Comparison of ENCODE assay signal across 27 cellular contexts in the genomic region with DNA sequence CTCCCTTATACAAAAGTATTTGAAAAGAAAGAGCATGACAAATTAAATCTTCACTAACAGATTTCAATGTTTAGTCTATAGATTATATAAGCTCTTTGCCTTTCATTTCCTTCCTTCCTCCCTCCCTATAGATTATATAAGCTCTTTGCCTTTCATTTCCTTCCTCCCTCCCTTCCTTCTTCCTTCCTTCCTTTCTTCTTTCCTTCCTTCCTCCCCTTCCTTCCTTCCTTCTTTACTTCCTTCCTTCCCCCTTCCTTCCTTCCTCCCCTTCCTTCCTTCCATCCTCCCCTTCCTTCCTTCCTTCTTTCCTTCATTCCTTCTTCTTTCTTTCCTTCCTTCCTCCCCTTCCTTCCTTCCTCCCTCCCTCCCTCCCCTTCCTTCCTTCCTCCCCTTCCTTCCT.
"Had no signal": no experiment of that assay in that cellular context is flagged by ENCODE, and none has a peak within 500 bp of the region (broad histone marks: within the 10 kb centered on the region; RNA-seq: fewer than 3 reads in every experiment).

No MANE protein-coding gene starts in this region.

- H3K9me3 ChIP-seq: esophagus squamous epithelium, gastroesophageal sphincter had no signal

- H3K4me1 ChIP-seq: esophagus squamous epithelium had no signal

- H3K27me3 Mint-ChIP-seq: activated CD4-positive, alpha-beta memory T cell treated with anti-CD3 and anti-CD28 coated beads for 36 hours; activated CD4-positive, alpha-beta T cell treated with anti-CD3 and anti-CD28 coated beads for 36 hours; activated CD4-positive, alpha-beta T cell treated with anti-CD3 and anti-CD28 coated beads, Interleukin-2, amount 10 ng/mL, durations not matched to agents 24 days and 14 days; activated naive CD8-positive, alpha-beta T cell; activated T-helper 17 cell treated with anti-CD3 and anti-CD28 coated beads, Interleukin-2, amount 50 U/mL, for 72 hours had no signal

- H3K27me3 ChIP-seq: brain microvascular endothelial cell, esophagus squamous epithelium, gastroesophageal sphincter, heart right ventricle had no signal

- H3K27ac Mint-ChIP-seq: activated CD4-positive, alpha-beta memory T cell treated with anti-CD3 and anti-CD28 coated beads for 36 hours; activated CD4-positive, alpha-beta T cell treated with anti-CD3 and anti-CD28 coated beads for 36 hours; activated CD4-positive, alpha-beta T cell treated with anti-CD3 and anti-CD28 coated beads, Interleukin-2, amount 10 ng/mL, durations not matched to agents 24 days and 14 days; activated naive CD8-positive, alpha-beta T cell; activated T-helper 17 cell treated with anti-CD3 and anti-CD28 coated beads, Interleukin-2, amount 50 U/mL, for 72 hours had no signal

- H3K9me3 Mint-ChIP-seq: activated CD4-positive, alpha-beta memory T cell treated with anti-CD3 and anti-CD28 coated beads for 36 hours; activated T-cell treated with anti-CD3 and anti-CD28 coated beads, Interleukin-2, amount 50 U/mL, for 4 hours; activated T-helper 17 cell treated with anti-CD3 and anti-CD28 coated beads, Interleukin-2, amount 50 U/mL, for 72 hours had no signal

- H3K4me3 ChIP-seq: esophagus squamous epithelium, gastroesophageal sphincter, heart right ventricle had no signal

- H3K4me1 Mint-ChIP-seq: activated CD4-positive, alpha-beta T cell treated with anti-CD3 and anti-CD28 coated beads for 36 hours; activated T-helper 17 cell treated with anti-CD3 and anti-CD28 coated beads, Interleukin-2, amount 50 U/mL, for 72 hours had no signal

- H3K27ac ChIP-seq: brain microvascular endothelial cell, epithelial cell of prostate, esophagus squamous epithelium, gastroesophageal sphincter, heart right ventricle had no signal

- H3K4me3 Mint-ChIP-seq: activated CD4-positive, alpha-beta memory T cell treated with anti-CD3 and anti-CD28 coated beads for 36 hours; activated CD4-positive, alpha-beta T cell treated with anti-CD3 and anti-CD28 coated beads for 36 hours; activated CD4-positive, alpha-beta T cell treated with anti-CD3 and anti-CD28 coated beads, Interleukin-2, amount 10 ng/mL, durations not matched to agents 24 days and 14 days; activated naive CD8-positive, alpha-beta T cell; activated T-cell treated with anti-CD3 and anti-CD28 coated beads, Interleukin-2, amount 50 U/mL, for 4 hours; activated T-helper 17 cell treated with anti-CD3 and anti-CD28 coated beads, Interleukin-2, amount 50 U/mL, for 72 hours had no signal

- ATAC-seq: activated CD4-positive, alpha-beta T cell treated with anti-CD3 and anti-CD28 coated beads for 36 hours; activated T-cell treated with anti-CD3 and anti-CD28 coated beads, Interleukin-2, amount 50 U/mL, for 4 hours; activated T-helper 17 cell treated with anti-CD3 and anti-CD28 coated beads, Interleukin-2, amount 50 U/mL, for 72 hours; gastroesophageal sphincter; heart right ventricle had no signal

- H3K36me3 Mint-ChIP-seq: activated CD4-positive, alpha-beta memory T cell treated with anti-CD3 and anti-CD28 coated beads for 36 hours; activated naive CD8-positive, alpha-beta T cell had no signal

- DNase-seq: activated CD4-positive, alpha-beta memory T cell treated with anti-CD3 and anti-CD28 coated beads for 36 hours; activated CD4-positive, alpha-beta T cell treated with anti-CD3 and anti-CD28 coated beads for 36 hours; activated CD4-positive, alpha-beta T cell treated with anti-CD3 and anti-CD28 coated beads, Interleukin-2, amount 10 ng/mL, durations not matched to agents 24 days and 14 days; activated CD4-positive, CD25-positive, alpha-beta regulatory T cell; activated CD4-positive, CD25-positive, alpha-beta regulatory T cell treated with anti-CD3 and anti-CD28 coated beads, Interleukin-2, amount 50 U/mL, for 72 hours; activated CD8-positive, alpha-beta memory T cell treated with anti-CD3 and anti-CD28 coated beads for 24 hours; activated CD8-positive, alpha-beta memory T cell treated with anti-CD3 and anti-CD28 coated beads, Interleukin-2, amount 50 U/mL, for 48 hours; activated effector memory CD4-positive, alpha-beta T cell treated with Interleukin-2 at 50 U/mL for 16 hours; activated gamma-delta T cell treated with Interleukin-2 at 50 U/mL for 16 hours; activated naive CD4-positive, alpha-beta T cell treated with anti-CD3 and anti-CD28 coated beads, Interleukin-2, amount 50 U/mL, for 16 hours; activated naive CD4-positive, alpha-beta T cell treated with Interleukin-2 at 50 U/mL for 16 hours; activated T-cell treated with anti-CD3 and anti-CD28 coated beads for 4 hours; activated T-cell treated with anti-CD3 and anti-CD28 coated beads, Interleukin-2, amount 50 U/mL, for 4 hours; amniotic stem cell; anterior cingulate cortex; brain microvascular endothelial cell; cortex of kidney; dermis blood vessel endothelial cell; effector CD4-positive, alpha-beta T cell; esophagus squamous epithelium; foreskin melanocyte; heart right ventricle; T-helper 2 cell had no signal

- H3K36me3 ChIP-seq: brain microvascular endothelial cell, esophagus squamous epithelium, gastroesophageal sphincter, heart right ventricle had no signal
